1 cellular context compared by ENCODE assay signal in the genomic region with DNA sequence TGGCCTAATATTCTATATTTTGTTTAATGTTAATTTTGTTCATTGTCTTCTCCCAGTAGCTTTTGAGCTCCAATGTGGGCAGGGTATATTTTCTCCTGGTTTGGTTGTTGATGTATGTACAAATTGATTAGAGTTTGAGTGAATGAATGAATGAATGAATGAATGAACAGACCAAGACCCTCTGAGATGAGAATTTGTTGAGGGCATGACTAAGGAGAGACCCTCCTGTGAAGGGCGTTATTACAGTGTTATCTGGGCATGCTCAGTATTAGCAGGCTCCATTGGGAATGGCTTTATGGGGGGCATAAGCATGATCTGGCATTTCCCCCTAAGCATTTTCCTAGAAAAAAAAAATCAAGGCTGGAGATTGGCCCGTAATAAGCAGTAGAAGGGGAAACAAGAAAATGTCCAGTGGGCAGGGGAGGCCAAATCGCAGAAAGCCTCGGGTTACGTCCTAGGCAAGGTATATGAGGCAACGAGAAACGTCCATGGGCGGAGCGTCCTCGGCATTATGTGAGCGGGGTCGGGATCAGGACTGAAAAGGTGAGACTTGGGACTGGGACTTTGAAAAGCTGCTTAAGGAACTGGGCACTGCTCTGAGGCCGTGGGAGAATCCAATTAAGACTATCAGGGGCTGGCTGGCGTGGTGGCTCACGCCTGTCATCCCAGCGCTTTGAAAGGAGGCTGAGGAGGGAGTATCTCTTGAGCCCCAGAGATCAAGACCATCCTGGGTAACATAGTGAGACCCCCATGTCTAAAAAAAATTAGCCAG.
TF ChIP-seq lines count a peak whose summit lies in the region.

No MANE protein-coding gene starts in this region.

TF ChIP-seq in GM12878, 131 proteins besides CTCF, POLR2A, EP300 and RAD21:
- TF ChIP-seq NFYA (IDR thresholded peaks at IDR 0.05; ENCODE audit: borderline replicate concordance, low read depth, low read length) = no peak
- TF ChIP-seq PAX5 (IDR thresholded peaks at IDR 0.05; ENCODE audit: borderline replicate concordance, low read depth, low read length) = no peak
- no peak for TF ChIP-seq ZZZ3 (IDR thresholded peaks at IDR 0.05; ENCODE audit: control insufficient read depth, insufficient read length, low read depth)
- TF ChIP-seq, protein P1, sequence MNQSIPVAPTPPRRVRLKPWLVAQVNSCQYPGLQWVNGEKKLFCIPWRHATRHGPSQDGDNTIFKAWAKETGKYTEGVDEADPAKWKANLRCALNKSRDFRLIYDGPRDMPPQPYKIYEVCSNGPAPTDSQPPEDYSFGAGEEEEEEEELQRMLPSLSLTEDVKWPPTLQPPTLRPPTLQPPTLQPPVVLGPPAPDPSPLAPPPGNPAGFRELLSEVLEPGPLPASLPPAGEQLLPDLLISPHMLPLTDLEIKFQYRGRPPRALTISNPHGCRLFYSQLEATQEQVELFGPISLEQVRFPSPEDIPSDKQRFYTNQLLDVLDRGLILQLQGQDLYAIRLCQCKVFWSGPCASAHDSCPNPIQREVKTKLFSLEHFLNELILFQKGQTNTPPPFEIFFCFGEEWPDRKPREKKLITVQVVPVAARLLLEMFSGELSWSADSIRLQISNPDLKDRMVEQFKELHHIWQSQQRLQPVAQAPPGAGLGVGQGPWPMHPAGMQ (IDR thresholded peaks at IDR 0.05; ENCODE audit: borderline replicate concordance) = no peak
TF ChIP-seq in GM12878: peak in this region for 0.
